In genomic region chr1:81498370-81499184, GRCh38 we compare ENCODE assay signal across 20 cellular contexts.
DNase-seq lines count a peak whose midpoint lies in the region; ATAC-seq, FAIRE-seq and TF ChIP-seq lines count a peak whose summit lies in the region.
"Had no signal": no experiment of that assay in that cellular context is flagged by ENCODE, and none has a peak within 500 bp of the region (broad histone marks: within the 10 kb centered on the region; RNA-seq: fewer than 3 reads in every experiment).

No MANE protein-coding gene starts in this region.

- ATAC-seq in HepG2 (no peak), right lobe of liver (no peak), K562 (no peak)
- ATAC-seq: CD8-positive, alpha-beta T cell; left lung; WTC11 had no signal

- BruUV-seq in HepG2 (replicated peaks; lab: Mats Ljungman, UMichigan), result no TSS peak
- BruUV-seq in K562 (replicated peaks; lab: Mats Ljungman, UMichigan), result no TSS peak

- H3K9me1 ChIP-seq in K562 (ENCODE audit: control insufficient read depth, insufficient read depth, low read length), result no peaks in the 10 kb centered on the region

- no peaks in the 10 kb centered on the region for H3K9me3 ChIP-seq in HepG2 (ENCODE audit: low read length)
- H3K9me3 ChIP-seq in right lobe of liver, result no peaks in the 10 kb centered on the region
- no peaks in the 10 kb centered on the region for H3K9me3 ChIP-seq in K562 (replicated peaks; ENCODE audit: control insufficient read depth, insufficient read depth, low read depth, low read length)
- H3K9me3 ChIP-seq: left lung, SJSA1 had no signal

- no peaks in the 10 kb centered on the region for H3K27me3 ChIP-seq in HepG2 (ENCODE audit: control insufficient read depth in 1 of 2, insufficient read depth in 2 of 2, low read length in 2 of 2)
- no peaks in the 10 kb centered on the region for H3K27me3 ChIP-seq in right lobe of liver
- no peaks in the 10 kb centered on the region for H3K27me3 ChIP-seq in K562 (ENCODE audit: control insufficient read depth in 2 of 2, insufficient read depth in 2 of 2, low read length in 2 of 2)
- H3K27me3 ChIP-seq: left lung had no signal

- H3K4me1 ChIP-seq in HepG2 (ENCODE audit: insufficient read depth, low read length) (no peaks in the 10 kb centered on the region), right lobe of liver (no peaks in the 10 kb centered on the region), K562 (replicated peaks in 1 of 2; ENCODE audit: control insufficient read depth in 2 of 2, insufficient read depth in 2 of 2, low read length in 2 of 2) (no peaks in the 10 kb centered on the region)
- H3K4me1 ChIP-seq: left lung had no signal

- H3K4me3 ChIP-seq in HepG2 (replicated peaks in 1 of 3; ENCODE audit: insufficient read depth in 1 of 3, low read depth in 2 of 3, low read length in 3 of 3), result no peak overlapping the region
- no peak overlapping the region for H3K4me3 ChIP-seq in right lobe of liver
- no peak overlapping the region for H3K4me3 ChIP-seq in K562
- H3K4me3 ChIP-seq: left lung, SJSA1 had no signal

- CTCF ChIA-PET in HepG2 (lab: Yijun Ruan, JAX; ENCODE audit: low intra/inter-chr PET ratio, low total read pairs) (no interaction called here), K562 (lab: Yijun Ruan, JAX; ENCODE audit: low intra/inter-chr PET ratio) (no interaction called here)

- POLR2A ChIA-PET in HepG2 (lab: Yijun Ruan, JAX) (no interaction called here), K562 (lab: Yijun Ruan, JAX) (no interaction called here)

- 12% methylated on average over 5 of the region's 5 CpGs for WGBS in HepG2 (ENCODE audit: low lambda C conversion rate)
- 64% methylated on average over 5 of the region's 5 CpGs for WGBS in right lobe of liver (ENCODE audit: insufficient coverage, low coverage, low lambda C conversion rate, missing lambda C conversion rate)
- WGBS in K562 (ENCODE audit: insufficient coverage, low coverage, missing lambda C conversion rate), result under 1% methylated on average over 5 of the region's 5 CpGs

- H3K27ac ChIP-seq in HepG2 (ENCODE audit: extremely low read length, insufficient read depth, low read length), result no peak overlapping the region
- no peak overlapping the region for H3K27ac ChIP-seq in right lobe of liver
- no peak overlapping the region for H3K27ac ChIP-seq in K562 (ENCODE audit: extremely low read depth, low read depth, low read length)
- H3K27ac ChIP-seq: left lung, SJSA1 had no signal

- H3K36me3 ChIP-seq in HepG2 (replicated peaks in 1 of 2; ENCODE audit: control insufficient read depth in 1 of 2, insufficient read depth in 2 of 2, low read length in 2 of 2) (no peaks in the 10 kb centered on the region), right lobe of liver (no peaks in the 10 kb centered on the region), K562 (ENCODE audit: control insufficient read depth, insufficient read depth, low read length) (no peaks in the 10 kb centered on the region)
- H3K36me3 ChIP-seq: left lung, SJSA1 had no signal

- H3K79me2 ChIP-seq in HepG2 (ENCODE audit: insufficient read depth, low read length) (no peaks in the 10 kb centered on the region), K562 (ENCODE audit: control insufficient read depth, insufficient read depth, low read length) (no peaks in the 10 kb centered on the region)

- H3K4me2 ChIP-seq in HepG2 (ENCODE audit: low read depth, low read length) (no peak overlapping the region), K562 (ENCODE audit: insufficient read depth, low read length) (no peak overlapping the region)

- intact Hi-C loops in HepG2 (cut with micrococcal nuclease; ENCODE audit: unreplicated experiment) (no loop called here), right lobe of liver (cut with DNase I) (no loop called here), K562 (cut with micrococcal nuclease) (no loop called here)

- TF ChIP-seq CTCF in HepG2 (CRISPR knock-in tag; IDR thresholded peaks at IDR 0.05) (no peak), right lobe of liver (IDR thresholded peaks at IDR 0.05) (no peak), K562 (IDR thresholded peaks at IDR 0.05 in 2 of 3, conservative IDR thresholded peaks at IDR 0.05 in 1 of 3; ENCODE audit: insufficient read depth in 2 of 3, low read depth in 1 of 3, low read length in 3 of 3) (no peak)

- TF ChIP-seq RAD21 in HepG2 (CRISPR knock-in tag; IDR thresholded peaks at IDR 0.05), result no peak
- no peak for TF ChIP-seq RAD21 in K562 (CRISPR knock-in tag; conservative IDR thresholded peaks at IDR 0.05 in 1 of 2, IDR thresholded peaks at IDR 0.05 in 1 of 2)

- no peak for TF ChIP-seq EP300 in HepG2 (IDR thresholded peaks at IDR 0.05; ENCODE audit: low read depth in 2 of 2, low read length in 2 of 2)
- no peak for TF ChIP-seq EP300 in HepG2 (CRISPR knock-in tag; IDR thresholded peaks at IDR 0.05; ENCODE audit: borderline replicate concordance)
- TF ChIP-seq EP300 in K562 (IDR thresholded peaks at IDR 0.05; ENCODE audit: low read length), result no peak

- no peak overlapping the region for H3K9ac ChIP-seq in HepG2 (ENCODE audit: insufficient read depth, low read depth, low read length)
- H3K9ac ChIP-seq in K562 (ENCODE audit: insufficient read depth in 1 of 2, low read depth in 2 of 2, low read length in 2 of 2), result no peak overlapping the region

- TF ChIP-seq POLR2A in HepG2 (IDR thresholded peaks at IDR 0.05; ENCODE audit: insufficient read depth in 1 of 2, low read depth in 2 of 2, low read length in 2 of 2) (no peak), right lobe of liver (IDR thresholded peaks at IDR 0.05) (no peak), K562 (conservative IDR thresholded peaks at IDR 0.05) (no peak)

- no peak overlapping the region for H2AFZ ChIP-seq in HepG2 (ENCODE audit: low read length)
- H2AFZ ChIP-seq in K562 (ENCODE audit: low read depth, low read length), result no peak overlapping the region

- H4K20me1 ChIP-seq in HepG2 (ENCODE audit: insufficient read depth, low read length), result no peaks in the 10 kb centered on the region
- no peaks in the 10 kb centered on the region for H4K20me1 ChIP-seq in K562 (replicated peaks; ENCODE audit: control insufficient read depth, insufficient read depth, low read length)

- in situ Hi-C loops in HepG2 (cut with HindIII; ENCODE audit: extremely low pct_ligation_motif_present, low pct_unique_long_range_greater_than_20kb) (no loop called here), K562 (cut with MboI) (no loop called here)

- FAIRE-seq in HepG2 (lab: Jason Lieb, UNC), result no peak
- no peak for FAIRE-seq in K562 (lab: Jason Lieb, UNC)
- FAIRE-seq: GM18507, HTR-8/SVneo had no signal

- DNase-seq in HepG2 (ENCODE audit: low spot score), result no peak
- DNase-seq in right lobe of liver, result no peak
- DNase-seq in NCI-H2081 treated with DMSO at 0.1 percent for 48 hours (lab: John Stamatoyannopoulos, UW), result peak; percentile 76
- DNase-seq in K562 (ENCODE audit: extremely low read depth in 1 of 4, low spot score in 3 of 4), result no peak
- no peak for DNase-seq in NCI-H524 (lab: John Stamatoyannopoulos, UW)
- DNase-seq in kidney tubule cell (ENCODE audit: low spot score), result no peak
- no peak for DNase-seq in activated gamma-delta T cell treated with Interleukin-2 at 50 U/mL for 16 hours
- DNase-seq in MV-4-11 (lab: John Stamatoyannopoulos, UW), result no peak
- DNase-seq: activated CD4-positive, alpha-beta memory T cell treated with anti-CD3 and anti-CD28 coated beads, Interleukin-2, amount 10 ng/mL, durations not matched to agents 7 days and 5 days; activated naive CD4-positive, alpha-beta T cell treated with Interleukin-2 at 50 U/mL for 16 hours; activated T-cell treated with anti-CD3 and anti-CD28 coated beads, Interleukin-2, amount 50 U/mL, for 1 hour; aorta; CD8-positive, alpha-beta T cell; effector CD8-positive, alpha-beta T cell; left lung; NCI-H526 treated with DMSO at 0.1 percent for 48 hours had no signal

TF ChIP-seq in HepG2, 621 proteins besides CTCF, POLR2A, EP300 and RAD21:
- TF ChIP-seq MAFK (conservative IDR thresholded peaks at IDR 0.05 in 1 of 2, IDR thresholded peaks at IDR 0.05 in 1 of 2; ENCODE audit: low read length in 2 of 2), result peak; percentile 73 to 91
- TF ChIP-seq EEA1 (CRISPR knock-in tag; IDR thresholded peaks at IDR 0.05; ENCODE audit: borderline replicate concordance), result no peak
- TF ChIP-seq MAFF (IDR thresholded peaks at IDR 0.05; ENCODE audit: low read depth, low read length), result peak; percentile 85
TF ChIP-seq in HepG2: peak in this region for 2.

TF ChIP-seq in K562, 482 proteins besides CTCF, POLR2A, EP300 and RAD21:
- peak; percentile 20; the same call in 1 of the 2 replicates for TF ChIP-seq ZNF316 (IDR thresholded peaks at IDR 0.05)
- TF ChIP-seq FUS (optimal IDR thresholded peaks at IDR 0.05; ENCODE audit: low read depth, low read length), result no peak
- peak; percentile 49 for TF ChIP-seq MAFK (IDR thresholded peaks at IDR 0.05; ENCODE audit: low read length)
- peak; percentile 12; the same call in 1 of the 2 replicates for TF ChIP-seq MAFF (IDR thresholded peaks at IDR 0.05; ENCODE audit: low read length)

Comparison
In these comparisons a context has a peak if more than half of its experiments do, and no peak if none do; other contexts are left out.
1. Of the 241 proteins assayed by ChIP-seq in both HepG2 and K562: peak only in HepG2: none; only in K562: none; in both: MAFF and MAFK; in neither: 239.